8 cellular contexts compared by ENCODE assay signal in genomic region chr9:132078369-132079356, GRCh38. TPM values are rescaled to one million over a fixed set of nuclear protein-coding genes. Genes with fewer than 3 reads are reported as not detected.
A peak's percentile ranks its signal among the peaks of the same experiment; 100 is the strongest.
DNase-seq lines count a peak whose midpoint lies in the region; ATAC-seq, FAIRE-seq and TF ChIP-seq lines count a peak whose summit lies in the region.

No MANE protein-coding gene starts in this region.

- H2BK15ac ChIP-seq in H1 (ENCODE audit: low read length), result no peak overlapping the region

- H2BK12ac ChIP-seq in H1 (ENCODE audit: low read depth, low read length), result no peak overlapping the region

- H2AK5ac ChIP-seq in H1 (ENCODE audit: low read depth, low read length), result 0 out of 2 replicates have a peak overlapping the region, but pooled peaks have one; percentile 24

- H3K23ac ChIP-seq in H1 (ENCODE audit: insufficient read length), result no peak overlapping the region

- no peak overlapping the region for H3K18ac ChIP-seq in H1 (ENCODE audit: extremely low read depth, low read length)

- H3K36me3 ChIP-seq in KMS-11 (ENCODE audit: insufficient read depth) (peaks cover 4% of the 10 kb centered on the region; the same call in 1 of the 2 replicates), H1 (ENCODE audit: control insufficient read depth in 2 of 4, insufficient read depth in 4 of 4, low read length in 3 of 4) (peaks cover 0 to 18% (median 7%) of the 10 kb centered on the region in 4 experiments; a peak in 6 of 8 replicates), mucosa of rectum (ENCODE audit: control insufficient read depth in 2 of 2, insufficient read depth in 2 of 2, low read length in 2 of 2) (peaks cover 6 to 7% of the 10 kb centered on the region in 2 donors), transverse colon (peaks cover 0 to 12% (median 0%) of the 10 kb centered on the region in 4 donors)

- H3K56ac ChIP-seq in H1 (replicated peaks; ENCODE audit: insufficient read length, low read depth, low read length), result no peak overlapping the region

- POLR2A ChIA-PET in H1 (lab: Charles Lee; ENCODE audit: partially characterized antibody), result interaction anchor here (1.5 kb wide), 1 partner anchor 13 kb away, joined by 3 read pairs; no protein-coding TSS in a partner anchor

- TF ChIP-seq RAD21 in H1 (IDR thresholded peaks at IDR 0.05 in 1 of 2, conservative IDR thresholded peaks at IDR 0.05 in 1 of 2; ENCODE audit: low read depth in 2 of 2, low read length in 2 of 2), result no peak

- no peak for TF ChIP-seq POLR2A in H1 (IDR thresholded peaks at IDR 0.05; ENCODE audit: control extremely low read depth in 1 of 2, low read depth in 2 of 2, low read length in 2 of 2)
- TF ChIP-seq POLR2A in transverse colon (IDR thresholded peaks at IDR 0.05), result no peak

- peak overlapping the region; percentile 98 for H3K4me2 ChIP-seq in KMS-11
- H3K4me2 ChIP-seq in H1 (ENCODE audit: insufficient read depth in 1 of 2, low read depth in 2 of 2, low read length in 2 of 2), result peak overlapping the region; percentile 88 to 93

- H2BK5ac ChIP-seq in H1 (ENCODE audit: low read depth, low read length), result no peak overlapping the region

- peaks cover 6% of the 10 kb centered on the region; the same call in 1 of the 2 replicates for H3K23me2 ChIP-seq in H1 (ENCODE audit: low read depth, low read length)

- ATAC-seq in HG03175 (IDR thresholded peaks at IDR 0.05; ENCODE audit: unreplicated experiment), result no peak
- no peak for ATAC-seq in HG02759 (IDR thresholded peaks at IDR 0.05; ENCODE audit: unreplicated experiment)

- no peak for FAIRE-seq in H1 (lab: Jason Lieb, UNC)

- WGBS in H1 (ENCODE audit: extremely low coverage in 1 of 2, insufficient coverage in 1 of 2, insufficient read length in 1 of 2, insufficient replicate concordance in 2 of 2, low coverage in 1 of 2, low lambda C conversion rate in 2 of 2, missing lambda C conversion rate in 1 of 2), 2 experiments, result 43% methylated on average over 19 of the region's 19 CpGs; no CpG with 5 or more reads in 1 of the 2 experiments
- WGBS in transverse colon (ENCODE audit: low coverage in 1 of 2), 2 donors, result 16 to 20% methylated on average over 8 to 19 of the region's 19 CpGs

- H3K4me1 ChIP-seq in KMS-11 (ENCODE audit: low read depth, poor library complexity, severe bottlenecking) (peaks cover 19% of the 10 kb centered on the region), H1 (replicated peaks in 1 of 4; ENCODE audit: control insufficient read depth in 3 of 4, insufficient read depth in 4 of 4, low read length in 3 of 4) (peaks cover 0 to 3% (median 0%) of the 10 kb centered on the region in 4 experiments; a peak in 2 of 7 replicates), mucosa of rectum (ENCODE audit: control insufficient read depth in 2 of 2, insufficient read depth in 2 of 2, low read length in 2 of 2) (peaks cover 7 to 13% of the 10 kb centered on the region in 2 donors), transverse colon (peaks cover 8 to 21% (median 17%) of the 10 kb centered on the region in 4 donors)

- TF ChIP-seq CTCF in KMS-11 (conservative IDR thresholded peaks at IDR 0.05; ENCODE audit: low read depth, low read length) (no peak), H1 (IDR thresholded peaks at IDR 0.05; ENCODE audit: control extremely low read depth in 1 of 3, insufficient read depth in 1 of 3, low read depth in 1 of 3, low read length in 3 of 3) (no peak), transverse colon (IDR thresholded peaks at IDR 0.05) (no peak)

- H3K4me3 ChIP-seq in GM08714 (ENCODE audit: low read length), result peak overlapping the region; percentile 81
- H3K4me3 ChIP-seq in KMS-11 (IDR thresholded peaks at IDR 0.05; ENCODE audit: insufficient read depth, low read depth, low read length), result no peak overlapping the region
- peak overlapping the region; percentile 69 to 91 (median 82) for H3K4me3 ChIP-seq in H1 (ENCODE audit: extremely low read depth in 1 of 4, insufficient read depth in 2 of 4, low read depth in 3 of 4, low read length in 4 of 4)
- peak overlapping the region; percentile 91 to 99 for H3K4me3 ChIP-seq in mucosa of rectum (ENCODE audit: low read length in 2 of 2)
- peak overlapping the region; percentile 78 to 95 (median 86) for H3K4me3 ChIP-seq in transverse colon

- intact Hi-C loops in transverse colon (cut with DNase I; ENCODE audit: low total_unique reads), result no loop called here

- H3K14ac ChIP-seq in H1 (ENCODE audit: insufficient read length), result no peak overlapping the region

- H3K9me3 ChIP-seq in H1 (ENCODE audit: insufficient read depth in 2 of 2, low read depth in 1 of 2, low read length in 1 of 2) (no peaks in the 10 kb centered on the region), mucosa of rectum (ENCODE audit: control insufficient read depth in 2 of 2, low read length in 2 of 2) (no peaks in the 10 kb centered on the region), transverse colon (no peaks in the 10 kb centered on the region)

- H3K79me1 ChIP-seq in H1 (ENCODE audit: low read depth, low read length), result peaks cover 11% of the 10 kb centered on the region

- no peak overlapping the region for H2BK120ac ChIP-seq in H1 (replicated peaks; ENCODE audit: low read depth, low read length)

- H2BK20ac ChIP-seq in H1 (ENCODE audit: low read length), result no peak overlapping the region

- H4K20me1 ChIP-seq in KMS-11 (ENCODE audit: insufficient read depth), result no peaks in the 10 kb centered on the region
- H4K20me1 ChIP-seq in H1 (replicated peaks in 1 of 2; ENCODE audit: control insufficient read depth in 1 of 2, insufficient read depth in 2 of 2, low read length in 2 of 2), result peaks cover 3 to 4% of the 10 kb centered on the region in 2 experiments

- H3K27me3 ChIP-seq in KMS-11 (ENCODE audit: insufficient read depth, low read depth) (no peaks in the 10 kb centered on the region), H1 (replicated peaks in 1 of 4; ENCODE audit: control insufficient read depth in 3 of 4, extremely low read depth in 1 of 4, insufficient read depth in 3 of 4, low read length in 3 of 4) (no peaks in the 10 kb centered on the region), mucosa of rectum (ENCODE audit: control insufficient read depth in 2 of 2, insufficient read depth in 2 of 2, low read length in 2 of 2) (no peaks in the 10 kb centered on the region), transverse colon (no peaks in the 10 kb centered on the region)

- H3K9ac ChIP-seq in KMS-11 (peak overlapping the region; percentile 75; the same call in 1 of the 2 replicates), H1 (replicated peaks in 1 of 4; ENCODE audit: extremely low read depth in 1 of 4, low read depth in 3 of 4, low read length in 3 of 4) (peak overlapping the region in 3 of 4 experiments; percentile 68 to 85 (median 72); a peak in 5 of 7 replicates), mucosa of rectum (ENCODE audit: low read depth in 1 of 2, low read length in 2 of 2) (peak overlapping the region; percentile 80 to 95)

- CTCF ChIA-PET in H1 (lab: Charles Lee; ENCODE audit: partially characterized antibody), result interaction anchor here (1.0 to 1.2 kb wide), 2 partner anchors 13 to 82 kb away, joined by 3 read pairs; no protein-coding TSS in a partner anchor

- peak overlapping the region; percentile 50; the same call in 1 of the 2 replicates for H2AFZ ChIP-seq in KMS-11 (ENCODE audit: low read depth)
- peak overlapping the region; percentile 1; the same call in 1 of the 2 replicates for H2AFZ ChIP-seq in H1 (ENCODE audit: low read length)

- no peak for TF ChIP-seq EP300 in H1 (IDR thresholded peaks at IDR 0.05; ENCODE audit: borderline replicate concordance in 1 of 2, low read depth in 2 of 2, low read length in 2 of 2)
- no peak for TF ChIP-seq EP300 in transverse colon (IDR thresholded peaks at IDR 0.05; ENCODE audit: low read depth)

- H3K4ac ChIP-seq in H1 (replicated peaks; ENCODE audit: insufficient read length, low read depth, low read length), result peak overlapping the region; percentile 53

- DNase-seq in T-helper 9 cell, result peak; percentile 11
- DNase-seq in H1 (ENCODE audit: low read depth in 1 of 2, low spot score in 2 of 2), result no peak
- no peak for DNase-seq in transverse colon

- in situ Hi-C loops in transverse colon (cut with MboI; ENCODE audit: low pct_ligation_motif_present in 1 of 4, low pct_unique_long_range_greater_than_20kb in 1 of 4, low sequenced_read_pairs in 3 of 4), result no loop called here

- H4K8ac ChIP-seq in H1 (ENCODE audit: extremely low read depth, insufficient read depth, low read length), result peak overlapping the region; percentile 78

- H4K91ac ChIP-seq in H1 (replicated peaks; ENCODE audit: insufficient read length, low read length), result no peak overlapping the region

- H3K27ac ChIP-seq in KMS-11, result peak overlapping the region; percentile 20; the same call in 1 of the 2 replicates
- no peak overlapping the region for H3K27ac ChIP-seq in H1 (ENCODE audit: low read depth, low read length)
- H3K27ac ChIP-seq in mucosa of rectum (ENCODE audit: low read depth in 2 of 2, low read length in 2 of 2), result no peak overlapping the region
- peak overlapping the region; percentile 74 to 87 (median 78) for H3K27ac ChIP-seq in transverse colon

- H3K79me2 ChIP-seq in KMS-11 (ENCODE audit: insufficient read depth, low read depth), result peaks cover 24% of the 10 kb centered on the region; the same call in 1 of the 2 replicates
- peaks cover 3 to 31% of the 10 kb centered on the region in 2 experiments; a peak in 3 of 4 replicates for H3K79me2 ChIP-seq in H1 (ENCODE audit: control insufficient read depth in 1 of 2, insufficient read depth in 2 of 2, low read length in 2 of 2)

- H4K5ac ChIP-seq in H1 (ENCODE audit: insufficient read length, low read depth, low read length), result no peak overlapping the region

TF ChIP-seq in H1, 55 proteins besides CTCF, POLR2A, EP300 and RAD21 (continues in another document):
- TF ChIP-seq NRF1 (IDR thresholded peaks at IDR 0.05; ENCODE audit: low read depth, low read length) (no peak), EGR1 (IDR thresholded peaks at IDR 0.05; ENCODE audit: borderline replicate concordance, low read depth, low read length) (no peak), TAF7 (optimal IDR thresholded peaks at IDR 0.05; ENCODE audit: borderline replicate concordance, low read depth, low read length) (no peak), ZNF274 (IDR thresholded peaks at IDR 0.05; ENCODE audit: borderline replicate concordance, extremely low read depth, low read length) (no peak)

RNA-seq across cellular contexts. Expression of gene MED27, which starts 1.0 kb away (rescaled TPM):
- 29.9 and 32.7 TPM in 2 replicates for total RNA-seq in H1 (2021; fragmentation: NEBNext Ultra II Directional; extraction: Animal tissue kit (Norgen Biotek cat#: 25700))
- 47.7 and 56.5 TPM in 2 replicates for polyA plus RNA-seq in H1 (2011; rRNA removed)
- polyA plus RNA-seq in H1 (2011; cell fraction: cytosol; rRNA removed), result 44.4 TPM
- 32.8 TPM for polyA plus RNA-seq in H1 (2011; cell fraction: nucleus; rRNA removed)
- 33.4 to 41.5 TPM (median 38.8 TPM) in 4 replicates for polyA plus RNA-seq in H1 (2012, experiment 1 of 2)
- polyA plus RNA-seq in H1 (2012, experiment 2 of 2), result 42.6 TPM
- polyA plus RNA-seq in H1 (2013, experiment 1 of 2), result 28.8 TPM
- polyA plus RNA-seq in H1 (2013, experiment 2 of 2), result 28.3 TPM
- polyA minus RNA-seq in H1 (2011; rRNA and poly(A)+ RNA removed), result 46.9 and 54.7 TPM in 2 replicates
- polyA minus RNA-seq in H1 (2011; cell fraction: cytosol; rRNA and poly(A)+ RNA removed), result 21.1 TPM
- 24.3 TPM for polyA minus RNA-seq in H1 (2011; cell fraction: nucleus; rRNA and poly(A)+ RNA removed)
- 10 to 100 TPM in 1 of 4 donors, 1 to 10 TPM in 3; 2.6 to 12.6 (median 7.1) TPM for total RNA-seq in transverse colon

Comparison
In these comparisons a context has a peak if more than half of its experiments do, and no peak if none do; other contexts are left out.
1. H3K27ac ChIP-seq: peak in KMS-11 (single experiment) and transverse colon (4 of 4); none in H1 (single experiment) and mucosa of rectum (0 of 2).
2. Peak in every context shown above with its lines, with median percentiles within 50 percentile points of each other: H3K9ac ChIP-seq.